In the genomic region with DNA sequence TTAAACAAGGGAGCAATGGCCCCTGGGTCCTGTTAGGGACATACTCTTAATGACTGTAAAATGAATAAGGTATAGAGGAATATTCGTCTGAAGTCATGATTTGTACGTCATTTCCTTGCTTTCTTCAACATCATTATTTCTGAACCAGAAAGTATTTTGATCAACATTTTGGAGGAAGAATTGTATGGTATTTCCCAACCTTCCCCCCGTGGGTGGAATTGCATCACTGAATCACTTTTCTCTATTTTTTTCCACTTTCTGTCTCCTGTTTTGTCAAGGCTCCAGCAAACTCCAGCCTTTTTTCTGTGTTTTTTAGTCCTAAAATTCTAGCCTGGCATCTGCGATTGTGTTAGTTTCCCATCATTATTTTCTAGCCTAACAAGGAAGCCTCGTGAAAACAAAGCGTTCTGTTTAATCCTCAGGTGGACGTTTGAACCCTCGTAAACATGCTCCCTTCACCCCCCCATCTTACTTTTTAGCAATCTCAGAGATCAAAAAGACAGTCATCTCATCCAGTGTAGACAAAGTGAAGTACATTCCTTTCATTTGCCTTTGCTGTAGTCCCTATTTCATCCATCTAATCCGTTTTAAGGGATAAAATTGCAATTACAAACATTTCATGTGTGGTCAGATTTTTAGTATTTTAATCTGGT, we compare ENCODE assay signal across 15 cellular contexts.
DNase-seq lines count a peak whose midpoint lies in the region; ATAC-seq and TF ChIP-seq lines count a peak whose summit lies in the region.
"Had no signal": no experiment of that assay in that cellular context is flagged by ENCODE, and none has a peak within 500 bp of the region (broad histone marks: within the 10 kb centered on the region; RNA-seq: fewer than 3 reads in every experiment).

No MANE protein-coding gene starts in this region.

- TF ChIP-seq CTCF in neutrophil (IDR thresholded peaks at IDR 0.05) = no peak
- no peak for TF ChIP-seq CTCF in upper lobe of right lung (IDR thresholded peaks at IDR 0.05)

- no peaks in the 10 kb centered on the region for H3K9me3 ChIP-seq in neutrophil
- no peaks in the 10 kb centered on the region for H3K9me3 ChIP-seq in upper lobe of right lung

- no peak for ATAC-seq in upper lobe of right lung
- ATAC-seq in GM19324 (IDR thresholded peaks at IDR 0.05; ENCODE audit: low FRiP score, unreplicated experiment) = no peak
- ATAC-seq: activated CD8-positive, alpha-beta T cell treated with anti-CD3 and anti-CD28 coated beads, Interleukin-2, amount 10 ng/mL, durations not matched to agents 7 days and 5 days had no signal

- no peak overlapping the region for H3K4me3 Mint-ChIP-seq in activated naive CD4-positive, alpha-beta T cell treated with anti-CD3 and anti-CD28 coated beads for 36 hours
- H3K4me3 Mint-ChIP-seq: activated CD8-positive, alpha-beta T cell treated with anti-CD3 and anti-CD28 coated beads, Interleukin-2, amount 10 ng/mL, durations not matched to agents 7 days and 5 days; activated naive CD4-positive, alpha-beta T cell treated with anti-CD3 and anti-CD28 coated beads, Interleukin-2, amount 10 ng/mL, durations not matched to agents 7 days and 5 days; neural progenitor cell had no signal

- H3K27me3 ChIP-seq in neutrophil (no peaks in the 10 kb centered on the region), upper lobe of right lung (no peaks in the 10 kb centered on the region)
- H3K27me3 ChIP-seq: neural progenitor cell had no signal

- H3K27ac ChIP-seq in neutrophil = peak overlapping the region; percentile 61
- peak overlapping the region; percentile 24 for H3K27ac ChIP-seq in upper lobe of right lung
- H3K27ac ChIP-seq: neural progenitor cell had no signal

- intact Hi-C loops in activated naive CD4-positive, alpha-beta T cell treated with anti-CD3 and anti-CD28 coated beads for 36 hours (cut with micrococcal nuclease) = no loop called here
- intact Hi-C loops in upper lobe of right lung (cut with DNase I) = no loop called here

- H3K27ac Mint-ChIP-seq in activated naive CD4-positive, alpha-beta T cell treated with anti-CD3 and anti-CD28 coated beads for 36 hours = peak overlapping the region; percentile 13
- H3K27ac Mint-ChIP-seq: activated CD8-positive, alpha-beta T cell treated with anti-CD3 and anti-CD28 coated beads, Interleukin-2, amount 10 ng/mL, durations not matched to agents 7 days and 5 days; activated naive CD4-positive, alpha-beta T cell treated with anti-CD3 and anti-CD28 coated beads, Interleukin-2, amount 10 ng/mL, durations not matched to agents 7 days and 5 days; neural progenitor cell had no signal

- H3K4me3 ChIP-seq in neutrophil (ENCODE audit: low read depth in 1 of 2, low read length in 1 of 2) (no peak overlapping the region), upper lobe of right lung (no peak overlapping the region)
- H3K4me3 ChIP-seq: neural progenitor cell had no signal

- H3K27me3 Mint-ChIP-seq in activated naive CD4-positive, alpha-beta T cell treated with anti-CD3 and anti-CD28 coated beads for 36 hours (ENCODE audit: low read depth) = no peaks in the 10 kb centered on the region
- H3K27me3 Mint-ChIP-seq: activated naive CD4-positive, alpha-beta T cell treated with anti-CD3 and anti-CD28 coated beads, Interleukin-2, amount 10 ng/mL, durations not matched to agents 7 days and 5 days had no signal

- H3K4me1 ChIP-seq in neutrophil (ENCODE audit: control insufficient read depth in 1 of 2, insufficient read depth in 1 of 2, low read depth in 1 of 2, low read length in 1 of 2) = peaks cover 11 to 19% of the 10 kb centered on the region in 2 experiments
- H3K4me1 ChIP-seq in upper lobe of right lung = peaks cover 37% of the 10 kb centered on the region

- H3K4me1 Mint-ChIP-seq in activated naive CD4-positive, alpha-beta T cell treated with anti-CD3 and anti-CD28 coated beads for 36 hours (ENCODE audit: low read depth) = peaks cover 61% of the 10 kb centered on the region

- CTCF ChIA-PET in activated naive CD4-positive, alpha-beta T cell treated with anti-CD3 and anti-CD28 coated beads for 36 hours (lab: Charles Lee) = no interaction called here

- H3K9me3 Mint-ChIP-seq in activated naive CD4-positive, alpha-beta T cell treated with anti-CD3 and anti-CD28 coated beads for 36 hours = no peaks in the 10 kb centered on the region
- H3K9me3 Mint-ChIP-seq: activated naive CD4-positive, alpha-beta T cell treated with anti-CD3 and anti-CD28 coated beads, Interleukin-2, amount 10 ng/mL, durations not matched to agents 7 days and 5 days had no signal

- H3K36me3 ChIP-seq in neutrophil (no peaks in the 10 kb centered on the region), upper lobe of right lung (no peaks in the 10 kb centered on the region)
- H3K36me3 ChIP-seq: neural progenitor cell had no signal

- no peak for DNase-seq in activated naive CD4-positive, alpha-beta T cell treated with anti-CD3 and anti-CD28 coated beads for 36 hours
- DNase-seq in activated naive CD4-positive, alpha-beta T cell treated with Interleukin-2 at 50 U/mL for 16 hours = no peak
- DNase-seq in dermis microvascular lymphatic vessel endothelial cell (ENCODE audit: low read depth in 2 of 2) (peak; percentile 54 to 74), upper lobe of right lung (no peak), epidermal melanocyte (ENCODE audit: insufficient read length, low spot score) (no peak), SHP77 treated with DMSO at 0.1 percent for 48 hours (lab: John Stamatoyannopoulos, UW) (no peak)
- DNase-seq: activated CD8-positive, alpha-beta T cell treated with anti-CD3 and anti-CD28 coated beads, Interleukin-2, amount 10 ng/mL, durations not matched to agents 7 days and 5 days; activated naive CD4-positive, alpha-beta T cell treated with anti-CD3 and anti-CD28 coated beads, Interleukin-2, amount 10 ng/mL, durations not matched to agents 7 days and 5 days; caudate nucleus; DMS 273 treated with DMSO at 0.1 percent for 48 hours; NCI-H2171; SIG-M5 had no signal

- H3K36me3 Mint-ChIP-seq in activated naive CD4-positive, alpha-beta T cell treated with anti-CD3 and anti-CD28 coated beads for 36 hours (ENCODE audit: low read depth) = peaks cover 25% of the 10 kb centered on the region

Comparison
In these comparisons a context has a peak if more than half of its experiments do, and no peak if none do; other contexts are left out.
1. DNase-seq: peak in dermis microvascular lymphatic vessel endothelial cell (2 of 2); none in activated naive CD4-positive, alpha-beta T cell treated with anti-CD3 and anti-CD28 coated beads for 36 hours (single experiment), activated naive CD4-positive, alpha-beta T cell treated with Interleukin-2 at 50 U/mL for 16 hours (single experiment), upper lobe of right lung (single experiment), epidermal melanocyte (single experiment) and SHP77 treated with DMSO at 0.1 percent for 48 hours (single experiment).